15 cellular contexts compared by ENCODE assay signal in the genomic region with DNA sequence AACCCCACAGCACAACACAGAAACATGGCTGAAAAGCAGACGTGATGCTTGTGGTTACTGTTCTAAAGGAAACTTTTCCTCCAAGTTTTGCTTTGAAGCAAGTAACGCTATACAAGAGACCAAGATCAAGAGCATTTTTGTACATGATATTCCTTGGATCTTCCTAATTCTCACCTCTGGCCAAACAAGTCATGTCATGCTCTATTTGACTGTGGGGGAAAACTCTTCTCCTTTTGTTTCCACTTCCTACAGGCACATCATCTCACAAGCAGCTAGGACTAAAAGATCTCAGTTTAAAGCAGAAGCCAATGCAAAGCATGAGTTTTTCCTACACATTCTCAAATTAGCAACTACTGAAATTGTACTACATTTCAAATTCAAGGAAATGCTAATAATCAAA.
"Had no signal": no experiment of that assay in that cellular context is flagged by ENCODE, and none has a peak within 500 bp of the region (broad histone marks: within the 10 kb centered on the region; RNA-seq: fewer than 3 reads in every experiment).

No MANE protein-coding gene starts in this region.

- H3K27me3 Mint-ChIP-seq: T-cell had no signal

- H3K27ac Mint-ChIP-seq: activated CD4-positive, alpha-beta T cell treated with anti-CD3 and anti-CD28 coated beads, Interleukin-2, amount 10 ng/mL, durations not matched to agents 24 days and 14 days; dendritic cell treated with granulocyte-macrophage colony-stimulating factor and Interleukin-4, amounts not matched to agents 40 ng/mL and 50 ng/mL, for 4 days; nephron; stimulated activated naive B cell treated with anti-CD40 and anti-IgM and Interleukin-4, amounts not matched to agents 10 μg/mL and 1 μg/mL and 100 μg/mL, for 72 hours had no signal

- ATAC-seq: left cardiac atrium; sciatic nerve; stimulated activated naive B cell treated with anti-CD40 and anti-IgM and Interleukin-4, amounts not matched to agents 10 μg/mL and 1 μg/mL and 100 μg/mL, for 72 hours; T-cell had no signal

- H3K36me3 ChIP-seq: thyroid gland had no signal

- H2AFZ ChIP-seq: hepatocyte had no signal

- H3K27ac ChIP-seq: hepatocyte, thyroid gland had no signal

- H3K27me3 ChIP-seq: hepatocyte, thyroid gland had no signal

- H3K4me3 ChIP-seq: hepatocyte, thyroid gland had no signal

- H3K4me3 Mint-ChIP-seq: activated CD4-positive, alpha-beta T cell treated with anti-CD3 and anti-CD28 coated beads, Interleukin-2, amount 10 ng/mL, durations not matched to agents 24 days and 14 days; dendritic cell treated with granulocyte-macrophage colony-stimulating factor and Interleukin-4, amounts not matched to agents 40 ng/mL and 50 ng/mL, for 4 days; nephron; stimulated activated naive B cell treated with anti-CD40 and anti-IgM and Interleukin-4, amounts not matched to agents 10 μg/mL and 1 μg/mL and 100 μg/mL, for 72 hours; T-cell had no signal

- DNase-seq: activated CD4-positive, alpha-beta T cell treated with anti-CD3 and anti-CD28 coated beads, Interleukin-2, amount 10 ng/mL, durations not matched to agents 24 days and 14 days; activated CD8-positive, alpha-beta memory T cell treated with anti-CD3 and anti-CD28 coated beads, Interleukin-2, amount 50 U/mL, for 48 hours; activated effector memory CD4-positive, alpha-beta T cell treated with Interleukin-2 at 50 U/mL for 16 hours; activated naive CD4-positive, alpha-beta T cell treated with anti-CD3 and anti-CD28 coated beads, Interleukin-2, amount 50 U/mL, for 16 hours; activated T-cell treated with anti-CD3 and anti-CD28 coated beads, Interleukin-2, amount 50 U/mL, for 48 hours; effector memory CD4-positive, alpha-beta T cell; left cardiac atrium; stimulated activated naive B cell treated with anti-CD40 and anti-IgM and Interleukin-4, amounts not matched to agents 10 μg/mL and 1 μg/mL and 100 μg/mL, for 72 hours; T-cell; T-helper 9 cell; thyroid gland had no signal

- H3K4me2 ChIP-seq: hepatocyte had no signal

- H3K9me3 ChIP-seq: thyroid gland had no signal

- H3K9me3 Mint-ChIP-seq: activated CD4-positive, alpha-beta T cell treated with anti-CD3 and anti-CD28 coated beads, Interleukin-2, amount 10 ng/mL, durations not matched to agents 24 days and 14 days; dendritic cell treated with granulocyte-macrophage colony-stimulating factor and Interleukin-4, amounts not matched to agents 40 ng/mL and 50 ng/mL, for 4 days; nephron; stimulated activated naive B cell treated with anti-CD40 and anti-IgM and Interleukin-4, amounts not matched to agents 10 μg/mL and 1 μg/mL and 100 μg/mL, for 72 hours; T-cell had no signal
